Comparison of ENCODE assay signal across 8 cellular contexts in genomic region chr17:1492249-1493206, GRCh38. TPM values are rescaled to one million over a fixed set of nuclear protein-coding genes. Genes with fewer than 3 reads are reported as not detected.
A peak's percentile ranks its signal among the peaks of the same experiment; 100 is the strongest.
DNase-seq lines count a peak whose midpoint lies in the region; ATAC-seq and TF ChIP-seq lines count a peak whose summit lies in the region.

Gene MYO1C (minus strand): TSS chr17:1492686. CDS start chr17:1492487, 199 bp downstream.

- H3K36me3 Mint-ChIP-seq in activated CD4-positive, alpha-beta T cell treated with anti-CD3 and anti-CD28 coated beads, Interleukin-2, amount 10 ng/mL, durations not matched to agents 7 days and 5 days (ENCODE audit: low read depth): peaks cover 5% of the 10 kb centered on the region

- H3K4me3 ChIP-seq in mammary epithelial cell (replicated peaks in 1 of 3; ENCODE audit: insufficient read depth in 1 of 3, low read depth in 2 of 3, low read length in 3 of 3): peak within 1 kb of the TSS; percentile 46 to 83 (median 64)
- peak within 1 kb of the TSS; percentile 54 to 82 for H3K4me3 ChIP-seq in left lung

- dilution Hi-C loops in mammary epithelial cell (cut with HindIII; ENCODE audit: low sequenced_read_pairs): loop anchor here (10.0 kb wide), 1 partner anchor 142 kb away; no protein-coding TSS in a partner anchor

- H3K27ac Mint-ChIP-seq in activated CD4-positive, alpha-beta T cell treated with anti-CD3 and anti-CD28 coated beads, Interleukin-2, amount 10 ng/mL, durations not matched to agents 7 days and 5 days: peak within 1 kb of the TSS; percentile 75

- H3K27me3 ChIP-seq in mammary epithelial cell (ENCODE audit: insufficient read depth, low read length) (no peaks in the 10 kb centered on the region), left lung (peaks cover 0 to 35% of the 10 kb centered on the region in 2 donors)

- TF ChIP-seq CTCF in mammary epithelial cell (conservative IDR thresholded peaks at IDR 0.05 in 1 of 2, IDR thresholded peaks at IDR 0.05 in 1 of 2; ENCODE audit: extremely low read depth in 1 of 2, insufficient read depth in 1 of 2, low read depth in 1 of 2, low read length in 2 of 2) (no peak), left lung (IDR thresholded peaks at IDR 0.05) (no peak)

- DNase-seq in activated CD4-positive, alpha-beta T cell treated with anti-CD3 and anti-CD28 coated beads, Interleukin-2, amount 10 ng/mL, durations not matched to agents 7 days and 5 days: no peak
- DNase-seq in activated CD4-positive, alpha-beta T cell treated with anti-CD3 and anti-CD28 coated beads, Interleukin-2, amount 50 U/mL, for 48 hours: no peak
- DNase-seq in mammary epithelial cell: no peak
- peak in 1 of 2 donors; percentile 82 for DNase-seq in left lung
- DNase-seq in dedifferentiated amniotic fluid mesenchymal stem cell (ENCODE audit: extremely low spot score): no peak
- no peak for DNase-seq in NCI-H1048 (lab: John Stamatoyannopoulos, UW)

- H3K36me3 ChIP-seq in mammary epithelial cell (ENCODE audit: insufficient read depth, low read length) (no peaks in the 10 kb centered on the region), left lung (peaks cover 0 to 29% of the 10 kb centered on the region in 2 donors)

- intact Hi-C loops in mammary epithelial cell (cut with micrococcal nuclease): no loop called here
- intact Hi-C loops in left lung (cut with DNase I): no loop called here

- in situ Hi-C loops in mammary epithelial cell (cut with MboI; ENCODE audit: low sequenced_read_pairs in 2 of 2): no loop called here

- H3K4me3 Mint-ChIP-seq in activated CD4-positive, alpha-beta T cell treated with anti-CD3 and anti-CD28 coated beads, Interleukin-2, amount 10 ng/mL, durations not matched to agents 7 days and 5 days: peak within 1 kb of the TSS; percentile 79

- no peak for ATAC-seq in left lung
- no peak for ATAC-seq in GM19455 (IDR thresholded peaks at IDR 0.05; ENCODE audit: unreplicated experiment)

- H4K20me1 ChIP-seq in mammary epithelial cell (ENCODE audit: insufficient read depth, low read length): no peaks in the 10 kb centered on the region

- peaks cover 30% of the 10 kb centered on the region for H3K4me1 Mint-ChIP-seq in activated CD4-positive, alpha-beta T cell treated with anti-CD3 and anti-CD28 coated beads, Interleukin-2, amount 10 ng/mL, durations not matched to agents 7 days and 5 days

- H3K9me3 Mint-ChIP-seq in activated CD4-positive, alpha-beta T cell treated with anti-CD3 and anti-CD28 coated beads, Interleukin-2, amount 10 ng/mL, durations not matched to agents 7 days and 5 days: no peaks in the 10 kb centered on the region

- peaks cover 25% of the 10 kb centered on the region for H3K79me2 ChIP-seq in mammary epithelial cell (ENCODE audit: insufficient read depth, low read length)

- H3K9me3 ChIP-seq in mammary epithelial cell (replicated peaks; ENCODE audit: insufficient read depth, low read length) (no peaks in the 10 kb centered on the region), left lung (no peaks in the 10 kb centered on the region)

- no TSS peak for BruUV-seq in mammary epithelial cell (replicated peaks; lab: Mats Ljungman, UMichigan)

- H3K27me3 Mint-ChIP-seq in activated CD4-positive, alpha-beta T cell treated with anti-CD3 and anti-CD28 coated beads, Interleukin-2, amount 10 ng/mL, durations not matched to agents 7 days and 5 days: peaks cover 1% of the 10 kb centered on the region

- H3K27ac ChIP-seq in mammary epithelial cell (ENCODE audit: insufficient read depth, low read depth, low read length): no peak within 1 kb of the TSS
- H3K27ac ChIP-seq in left lung: peak within 1 kb of the TSS; percentile 83 to 90
- peak within 1 kb of the TSS; percentile 69 for H3K27ac ChIP-seq in temporal lobe (ENCODE audit: low read depth, low read length)

- peak within 1 kb of the TSS; percentile 41 for H3K9ac ChIP-seq in mammary epithelial cell (ENCODE audit: insufficient read depth, low read length)

- peak within 1 kb of the TSS; percentile 84 for H3K4me2 ChIP-seq in mammary epithelial cell (ENCODE audit: insufficient read depth, low read depth, low read length)

- POLR2A ChIA-PET in activated CD4-positive, alpha-beta T cell treated with anti-CD3 and anti-CD28 coated beads, Interleukin-2, amount 10 ng/mL, durations not matched to agents 7 days and 5 days (lab: Charles Lee): no interaction called here

- 99% methylated on average over 15 of the region's 35 CpGs for WGBS in mammary epithelial cell (ENCODE audit: low coverage, missing lambda C conversion rate)

- peak within 1 kb of the TSS; percentile 74 for H2AFZ ChIP-seq in mammary epithelial cell (ENCODE audit: low read depth, low read length)

- H3K4me1 ChIP-seq in mammary epithelial cell (ENCODE audit: insufficient read depth, low read length) (peaks cover 34% of the 10 kb centered on the region), left lung (peaks cover 8 to 68% of the 10 kb centered on the region in 2 donors)

- CTCF ChIA-PET in activated CD4-positive, alpha-beta T cell treated with anti-CD3 and anti-CD28 coated beads, Interleukin-2, amount 10 ng/mL, durations not matched to agents 7 days and 5 days (lab: Charles Lee): interaction anchor here (1.0 kb wide), 2 partner anchors 12 to 23 kb away, joined by 4 to 5 read pairs; partner anchors contain the start of gene INPP5K
- CTCF ChIA-PET in mammary epithelial cell (lab: Charles Lee; ENCODE audit: low non-redundant PET): no interaction called here

RNA-seq across cellular contexts. Expression of gene MYO1C, which starts in this region (rescaled TPM):
- 10 to 100 TPM; 26.7 to 34.1 TPM for total RNA-seq in activated CD4-positive, alpha-beta T cell treated with anti-CD3 and anti-CD28 coated beads, Interleukin-2, amount 10 ng/mL, durations not matched to agents 7 days and 5 days
- 100 to 1,000 TPM; 192 to 214 TPM for total RNA-seq in mammary epithelial cell
- 98.8 TPM for polyA plus RNA-seq in mammary epithelial cell
- 179 TPM for polyA minus RNA-seq in mammary epithelial cell
- total RNA-seq in left lung: 100 to 1,000 TPM; 242 to 282 TPM
- 8.9 TPM for total RNA-seq in temporal lobe

Comparison
In these comparisons a context has a peak if more than half of its experiments do, and no peak if none do; other contexts are left out.
1. RNA of gene MYO1C (total RNA-seq): 242 to 282 TPM in left lung and 192 to 214 TPM in mammary epithelial cell; 26.7 to 34.1 TPM in activated CD4-positive, alpha-beta T cell treated with anti-CD3 and anti-CD28 coated beads, Interleukin-2, amount 10 ng/mL, durations not matched to agents 7 days and 5 days and 8.9 TPM in temporal lobe (single experiment); every median in the first group is over 4 times any median in the second.